Comparison of ENCODE assay signal across 20 cellular contexts in genomic region chr5:73514418-73514817, GRCh38.
DNase-seq lines count a peak whose midpoint lies in the region; FAIRE-seq and TF ChIP-seq lines count a peak whose summit lies in the region.
"Had no signal": no experiment of that assay in that cellular context is flagged by ENCODE, and none has a peak within 500 bp of the region (broad histone marks: within the 10 kb centered on the region; RNA-seq: fewer than 3 reads in every experiment).

No MANE protein-coding gene starts in this region.

- H3K27ac ChIP-seq in 22Rv1, result peak overlapping the region; percentile 78
- no peak overlapping the region for H3K27ac ChIP-seq in HEK293 (ENCODE audit: extremely low read depth, low read depth, low read length)
- H3K27ac ChIP-seq in epithelial cell of prostate, result peak overlapping the region; percentile 51
- peak overlapping the region; percentile 81 to 93 for H3K27ac ChIP-seq in mucosa of rectum (ENCODE audit: low read depth in 2 of 2, low read length in 2 of 2)
- H3K27ac ChIP-seq: HL-60, KMS-11, SJSA1 had no signal

- DNase-seq in epithelial cell of prostate (ENCODE audit: low read depth, low spot score), result no peak
- no peak for DNase-seq in central memory CD4-positive, alpha-beta T cell
- no peak for DNase-seq in HTR-8/SVneo (ENCODE audit: insufficient read length, low spot score)
- no peak for DNase-seq in OCI-M2 (lab: John Stamatoyannopoulos, UW; ENCODE audit: unreplicated experiment)
- DNase-seq: BE2C; CD4-positive, alpha-beta T cell; DMS 273 treated with DMSO at 0.1 percent for 48 hours; H7; HFFc6; IMR-90; NCI-H226; NCI-H524; T-helper 1 cell had no signal

- no peaks in the 10 kb centered on the region for H3K27me3 ChIP-seq in mucosa of rectum (ENCODE audit: control insufficient read depth in 2 of 2, insufficient read depth in 2 of 2, low read length in 2 of 2)
- H3K27me3 ChIP-seq: BE2C, SJSA1 had no signal

- CTCF ChIA-PET in HEK293 (lab: Yijun Ruan, JAX), result interaction anchor here (0.7 kb wide), 1 partner anchor 59 kb away, joined by 3 read pairs; no protein-coding TSS in a partner anchor

- H3K4me3 ChIP-seq in HEK293 (ENCODE audit: low read depth, low read length), result no peak overlapping the region
- peak overlapping the region; percentile 41 for H3K4me3 ChIP-seq in mucosa of rectum (ENCODE audit: low read length in 2 of 2)
- H3K4me3 ChIP-seq: SJSA1 had no signal

- POLR2A ChIA-PET in HEK293 (lab: Yijun Ruan, JAX), result no interaction called here

- peak overlapping the region in 1 of 2 donors; percentile 17 for H3K9ac ChIP-seq in mucosa of rectum (ENCODE audit: low read depth in 1 of 2, low read length in 2 of 2)
- H3K9ac ChIP-seq: KMS-11 had no signal

- H3K36me3 ChIP-seq in HEK293 (ENCODE audit: control insufficient read depth in 2 of 2, insufficient read depth in 1 of 2, low read length in 2 of 2) (no peaks in the 10 kb centered on the region), mucosa of rectum (ENCODE audit: control insufficient read depth in 2 of 2, insufficient read depth in 2 of 2, low read length in 2 of 2) (no peaks in the 10 kb centered on the region)
- H3K36me3 ChIP-seq: BE2C, SJSA1 had no signal

- no peak for FAIRE-seq in HTR-8/SVneo (lab: Jason Lieb, UNC)
- FAIRE-seq: GM12891 had no signal

- H3K9me3 ChIP-seq in HEK293 (ENCODE audit: control insufficient read depth, insufficient read depth, low read depth, low read length) (no peaks in the 10 kb centered on the region), mucosa of rectum (ENCODE audit: control insufficient read depth in 2 of 2, low read length in 2 of 2) (no peaks in the 10 kb centered on the region)
- H3K9me3 ChIP-seq: BE2C, SJSA1 had no signal

- TF ChIP-seq CTCF in 22Rv1 (IDR thresholded peaks at IDR 0.05) (no peak), HEK293 (tag by site-specific recombination; IDR thresholded peaks at IDR 0.05) (no peak)

- H3K4me1 ChIP-seq in HEK293 (ENCODE audit: control insufficient read depth, insufficient read depth, low read length) (no peaks in the 10 kb centered on the region), mucosa of rectum (ENCODE audit: control insufficient read depth in 2 of 2, insufficient read depth in 2 of 2, low read length in 2 of 2) (peaks cover 12 to 27% of the 10 kb centered on the region in 2 donors)
- H3K4me1 ChIP-seq: BE2C, SJSA1 had no signal

TF ChIP-seq in HEK293, 187 proteins besides CTCF, POLR2A, EP300 and RAD21:
- no peak for TF ChIP-seq ZNF707 (tag by site-specific recombination; IDR thresholded peaks at IDR 0.05)
- TF ChIP-seq ZNF121 (tag by site-specific recombination; IDR thresholded peaks at IDR 0.05), result peak; percentile 82
